Comparison of ENCODE assay signal across 8 cellular contexts in the genomic region with DNA sequence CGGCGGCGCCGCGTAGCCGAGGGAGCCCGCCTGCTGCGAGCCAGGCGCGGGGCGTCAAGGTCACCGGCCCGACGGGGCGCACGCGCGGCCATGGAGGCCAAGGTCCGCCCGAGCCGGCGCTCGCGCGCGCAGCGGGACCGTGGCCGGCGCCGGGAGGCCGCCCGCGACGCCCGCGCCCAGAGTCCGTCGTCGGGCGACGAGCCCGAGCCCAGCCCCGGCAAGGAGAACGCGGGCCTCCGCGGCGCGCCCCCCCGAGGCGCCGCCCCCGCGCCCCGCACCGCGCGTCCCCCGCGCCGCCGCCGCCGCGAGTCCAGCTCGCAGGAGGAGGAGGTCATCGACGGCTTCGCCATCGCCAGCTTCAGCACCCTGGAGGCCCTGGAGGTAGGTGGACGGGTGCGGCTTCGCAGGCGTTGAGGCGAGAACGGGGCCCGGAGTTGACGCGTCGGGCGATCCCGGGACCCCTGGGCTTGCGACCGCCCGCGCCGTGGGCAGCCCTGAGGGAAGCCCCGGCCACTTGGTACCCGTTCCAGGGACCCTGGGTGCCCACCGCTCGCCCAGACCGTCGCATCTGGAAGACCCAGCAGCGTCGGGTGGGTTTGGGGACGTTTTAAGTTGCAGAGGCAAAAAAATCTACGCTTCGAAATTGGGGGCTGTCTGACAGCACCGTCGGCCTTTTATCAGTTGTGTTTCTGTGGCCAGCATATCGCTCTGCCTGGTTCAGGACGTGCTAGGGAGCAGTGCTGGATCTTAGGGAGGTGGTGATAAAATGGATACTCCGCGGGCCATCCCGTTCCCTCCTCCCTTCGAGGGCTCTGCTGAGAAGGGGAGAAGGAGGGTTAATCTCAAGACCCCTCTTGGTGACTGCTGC. TPM values are rescaled to one million over a fixed set of nuclear protein-coding genes. Genes with fewer than 3 reads are reported as not detected.
DNase-seq lines count a peak whose midpoint lies in the region; ATAC-seq and TF ChIP-seq lines count a peak whose summit lies in the region.

No MANE protein-coding gene starts in this region.

- no peak for DNase-seq in WTC11 (ENCODE audit: low spot score)
- DNase-seq in right atrium auricular region (ENCODE audit: low spot score): no peak
- no peak for DNase-seq in GDM1 (lab: John Stamatoyannopoulos, UW)
- DNase-seq in cerebellar cortex (ENCODE audit: low spot score): no peak

- H3F3A ChIP-seq in DOHH2 (ENCODE audit: control insufficient read depth, insufficient read depth): peaks cover 3% of the 10 kb centered on the region

- H3K36me3 ChIP-seq in DOHH2 (ENCODE audit: control insufficient read depth, low read length) (peaks cover 5% of the 10 kb centered on the region; the same call in 1 of the 2 replicates), right atrium auricular region (no peaks in the 10 kb centered on the region)

- H3K9me2 ChIP-seq in DOHH2 (replicated peaks; ENCODE audit: control insufficient read depth, low read length): no peaks in the 10 kb centered on the region

- peak overlapping the region; percentile 76 for H3K4me3 Mint-ChIP-seq in WTC11

- H4K20me1 ChIP-seq in DOHH2 (ENCODE audit: control insufficient read depth, insufficient read depth, low read depth, low read length): peaks cover 22% of the 10 kb centered on the region

- H3K36me3 Mint-ChIP-seq in WTC11: no peaks in the 10 kb centered on the region

- TF ChIP-seq CTCF in DOHH2 (IDR thresholded peaks at IDR 0.05; ENCODE audit: low read depth, low read length, poor library complexity, severe bottlenecking) (no peak), WTC11 (IDR thresholded peaks at IDR 0.05) (no peak), right atrium auricular region (IDR thresholded peaks at IDR 0.05) (no peak)

- ATAC-seq in HG02623 (IDR thresholded peaks at IDR 0.05; ENCODE audit: unreplicated experiment): peak; percentile 2
- no peak for ATAC-seq in WTC11
- no peak for ATAC-seq in esophagus mucosa

- H3K4me1 Mint-ChIP-seq in WTC11: peaks cover 19% of the 10 kb centered on the region

- peaks cover 22% of the 10 kb centered on the region for H3K27me3 ChIP-seq in DOHH2 (ENCODE audit: control insufficient read depth, low read length)
- no peaks in the 10 kb centered on the region for H3K27me3 ChIP-seq in right atrium auricular region

- peaks cover 51% of the 10 kb centered on the region for H3K79me2 ChIP-seq in DOHH2 (ENCODE audit: control insufficient read depth, low read length)

- H3K9me3 ChIP-seq in DOHH2 (ENCODE audit: control insufficient read depth, insufficient read depth, low read length) (no peaks in the 10 kb centered on the region), right atrium auricular region (no peaks in the 10 kb centered on the region)

- CTCF ChIA-PET in WTC11 (lab: Charles Lee): no interaction called here

- peak overlapping the region; percentile 68 for H3K4me2 ChIP-seq in DOHH2 (ENCODE audit: low read length)

- POLR2A ChIA-PET in WTC11 (lab: Charles Lee): no interaction called here

- H3K4me1 ChIP-seq in DOHH2 (ENCODE audit: control insufficient read depth, low read length) (peaks cover 34% of the 10 kb centered on the region), right atrium auricular region (peaks cover 0 to 58% of the 10 kb centered on the region in 2 donors)

- no peak overlapping the region for H3K27ac ChIP-seq in DOHH2 (ENCODE audit: low read depth, low read length)
- H3K27ac ChIP-seq in right atrium auricular region: peak overlapping the region; percentile 71 to 85
- H3K27ac ChIP-seq in skin epidermis: peak overlapping the region in 14 of 21 experiments; percentile 6 to 87 (median 64)

- H3K27ac Mint-ChIP-seq in WTC11: no peak overlapping the region; the same call in 1 of the 2 replicates

- H3K9me3 Mint-ChIP-seq in WTC11: no peaks in the 10 kb centered on the region

- peaks cover 41% of the 10 kb centered on the region for H3K27me3 Mint-ChIP-seq in WTC11 (ENCODE audit: low read depth)

- H3K4me3 ChIP-seq in DOHH2 (ENCODE audit: low read length): peak overlapping the region; percentile 79
- peak overlapping the region; percentile 69 to 72 for H3K4me3 ChIP-seq in right atrium auricular region
- H3K4me3 ChIP-seq in skin epidermis: peak overlapping the region; percentile 43 to 67 (median 61)

TF ChIP-seq in WTC11, 78 proteins besides CTCF, POLR2A, EP300 and RAD21:
- TF ChIP-seq ZNF232 (CRISPR knock-in tag; IDR thresholded peaks at IDR 0.05) (no peak), JUN (CRISPR knock-in tag; IDR thresholded peaks at IDR 0.05) (no peak), ZNF416 (CRISPR knock-in tag; IDR thresholded peaks at IDR 0.05) (no peak), TEAD4 (CRISPR knock-in tag; IDR thresholded peaks at IDR 0.05) (no peak), ZNF121 (CRISPR knock-in tag; IDR thresholded peaks at IDR 0.05) (no peak), CREM (CRISPR knock-in tag; IDR thresholded peaks at IDR 0.05) (no peak), ELF4 (CRISPR knock-in tag; IDR thresholded peaks at IDR 0.05; ENCODE audit: low read depth) (no peak), HMGA2 (CRISPR knock-in tag; IDR thresholded peaks at IDR 0.05) (no peak), SP1 (CRISPR knock-in tag; conservative IDR thresholded peaks at IDR 0.05) (no peak), ZNF138 (CRISPR knock-in tag; conservative IDR thresholded peaks at IDR 0.05) (no peak), EMX1 (CRISPR knock-in tag; IDR thresholded peaks at IDR 0.05) (no peak), SMAD3 (CRISPR knock-in tag; IDR thresholded peaks at IDR 0.05; ENCODE audit: borderline replicate concordance) (no peak), RORB (CRISPR knock-in tag; IDR thresholded peaks at IDR 0.05) (no peak), ZNF425 (CRISPR knock-in tag; conservative IDR thresholded peaks at IDR 0.05) (no peak), ZNF219 (CRISPR knock-in tag; IDR thresholded peaks at IDR 0.05; ENCODE audit: borderline replicate concordance) (no peak)
- TF ChIP-seq, protein P1, sequence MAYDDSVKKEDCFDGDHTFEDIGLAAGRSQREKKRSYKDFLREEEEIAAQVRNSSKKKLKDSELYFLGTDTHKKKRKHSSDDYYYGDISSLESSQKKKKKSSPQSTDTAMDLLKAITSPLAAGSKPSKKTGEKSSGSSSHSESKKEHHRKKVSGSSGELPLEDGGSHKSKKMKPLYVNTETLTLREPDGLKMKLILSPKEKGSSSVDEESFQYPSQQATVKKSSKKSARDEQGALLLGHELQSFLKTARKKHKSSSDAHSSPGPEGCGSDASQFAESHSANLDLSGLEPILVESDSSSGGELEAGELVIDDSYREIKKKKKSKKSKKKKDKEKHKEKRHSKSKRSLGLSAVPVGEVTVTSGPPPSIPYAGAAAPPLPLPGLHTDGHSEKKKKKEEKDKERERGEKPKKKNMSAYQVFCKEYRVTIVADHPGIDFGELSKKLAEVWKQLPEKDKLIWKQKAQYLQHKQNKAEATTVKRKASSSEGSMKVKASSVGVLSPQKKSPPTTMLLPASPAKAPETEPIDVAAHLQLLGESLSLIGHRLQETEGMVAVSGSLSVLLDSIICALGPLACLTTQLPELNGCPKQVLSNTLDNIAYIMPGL (CRISPR knock-in tag; IDR thresholded peaks at IDR 0.05): no peak
- TF ChIP-seq, protein P2, sequence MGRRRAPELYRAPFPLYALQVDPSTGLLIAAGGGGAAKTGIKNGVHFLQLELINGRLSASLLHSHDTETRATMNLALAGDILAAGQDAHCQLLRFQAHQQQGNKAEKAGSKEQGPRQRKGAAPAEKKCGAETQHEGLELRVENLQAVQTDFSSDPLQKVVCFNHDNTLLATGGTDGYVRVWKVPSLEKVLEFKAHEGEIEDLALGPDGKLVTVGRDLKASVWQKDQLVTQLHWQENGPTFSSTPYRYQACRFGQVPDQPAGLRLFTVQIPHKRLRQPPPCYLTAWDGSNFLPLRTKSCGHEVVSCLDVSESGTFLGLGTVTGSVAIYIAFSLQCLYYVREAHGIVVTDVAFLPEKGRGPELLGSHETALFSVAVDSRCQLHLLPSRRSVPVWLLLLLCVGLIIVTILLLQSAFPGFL (CRISPR knock-in tag; IDR thresholded peaks at IDR 0.05; ENCODE audit: borderline replicate concordance): no peak

RNA-seq across cellular contexts. Expression of gene FBRSL1, which starts 0.8 kb away (rescaled TPM):
- total RNA-seq in WTC11 (2021): 120 to 129 TPM (median 126 TPM) in 3 replicates
- 10 to 100 TPM; 19.3 to 20.4 TPM for total RNA-seq in right atrium auricular region
- 26.1 TPM for total RNA-seq in esophagus mucosa
